In genomic region chr4:179285696-179286095, GRCh38 we compare ENCODE assay signal across 22 cellular contexts.
"Had no signal": no experiment of that assay in that cellular context is flagged by ENCODE, and none has a peak within 500 bp of the region (broad histone marks: within the 10 kb centered on the region; RNA-seq: fewer than 3 reads in every experiment).

No MANE protein-coding gene starts in this region.

- H3K27ac ChIP-seq: brain microvascular endothelial cell, cardiac muscle cell, SJCRH30, WERI-Rb-1 had no signal

- ATAC-seq: activated CD8-positive, alpha-beta T cell treated with anti-CD3 and anti-CD28 coated beads for 36 hours; activated T-cell treated with anti-CD3 and anti-CD28 coated beads, Interleukin-2, amount 50 U/mL, for 72 hours had no signal

- H3K4me1 ChIP-seq: SJCRH30 had no signal

- H3K36me3 ChIP-seq: brain microvascular endothelial cell, cardiac muscle cell, SJCRH30, WERI-Rb-1 had no signal

- H3K4me3 ChIP-seq: cardiac muscle cell, SJCRH30 had no signal

- H3K9me3 ChIP-seq: SJCRH30, SK-N-SH had no signal

- H3K27me3 ChIP-seq: brain microvascular endothelial cell, cardiac muscle cell, SJCRH30 had no signal

- DNase-seq: activated CD4-positive, alpha-beta T cell treated with anti-CD3 and anti-CD28 coated beads for 4 hours; activated CD8-positive, alpha-beta memory T cell treated with anti-CD3 and anti-CD28 coated beads, Interleukin-2, amount 50 U/mL, for 4 hours; activated CD8-positive, alpha-beta T cell treated with anti-CD3 and anti-CD28 coated beads for 36 hours; activated gamma-delta T cell treated with Interleukin-2 at 50 U/mL for 16 hours; activated naive CD4-positive, alpha-beta T cell treated with anti-CD3 and anti-CD28 coated beads, Interleukin-2, amount 10 ng/mL, durations not matched to agents 7 days and 5 days; activated naive CD8-positive, alpha-beta T cell treated with anti-CD3 and anti-CD28 coated beads for 36 hours; activated T-cell treated with anti-CD3 and anti-CD28 coated beads, Interleukin-2, amount 50 U/mL, for 72 hours; brain microvascular endothelial cell; Karpas-422; MM.1S; NCI-H1105; NCI-H146; NCI-H187 treated with DMSO at 0.1 percent for 48 hours; NCI-H2081 treated with DMSO at 0.1 percent for 48 hours; NCI-H2171; NCI-H2227 treated with DMSO at 0.1 percent for 48 hours; NCI-H82; SJCRH30; SK-N-SH; T-helper 1 cell; WERI-Rb-1 had no signal

- H3K9ac ChIP-seq: SK-N-SH had no signal
